ENCODE assay signal across 14 cellular contexts in the genomic region with DNA sequence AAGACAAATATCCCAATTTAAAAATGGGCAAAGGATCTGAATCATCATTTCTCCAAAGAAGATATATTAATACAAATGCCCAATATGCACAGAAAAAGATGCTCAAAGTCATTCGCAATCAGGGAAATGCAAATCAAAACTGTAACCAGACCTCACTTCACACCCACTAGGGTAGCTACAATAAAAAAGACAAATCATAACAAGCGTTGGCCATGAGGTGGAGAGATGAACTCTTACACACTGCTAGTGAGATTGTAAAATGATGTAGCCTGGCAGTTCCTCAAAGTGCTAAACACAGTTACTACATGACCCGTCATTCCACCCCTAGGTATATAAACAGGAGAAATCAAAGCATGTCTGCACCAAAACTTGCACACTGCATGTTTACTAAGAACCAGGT. TPM values are rescaled to one million over a fixed set of nuclear protein-coding genes. Genes with fewer than 3 reads are reported as not detected.
A peak's percentile ranks its signal among the peaks of the same experiment; 100 is the strongest.
DNase-seq lines count a peak whose midpoint lies in the region; TF ChIP-seq lines count a peak whose summit lies in the region.
"Had no signal": no experiment of that assay in that cellular context is flagged by ENCODE, and none has a peak within 500 bp of the region (broad histone marks: within the 10 kb centered on the region; RNA-seq: fewer than 3 reads in every experiment).

No MANE protein-coding gene starts in this region.

- H3K9ac ChIP-seq in smooth muscle cell (ENCODE audit: low read depth) = no peak overlapping the region
- H3K9ac ChIP-seq: BLaER1 had no signal

- H3K9me3 ChIP-seq in HAP-1 (peaks cover 21% of the 10 kb centered on the region), PC-9 (ENCODE audit: insufficient read depth, low read depth) (no peaks in the 10 kb centered on the region), smooth muscle cell (replicated peaks; ENCODE audit: low read depth) (no peaks in the 10 kb centered on the region), hepatocyte (ENCODE audit: low read depth) (no peaks in the 10 kb centered on the region)
- H3K9me3 ChIP-seq: Caco-2 had no signal

- H3F3A ChIP-seq in PC-9 (ENCODE audit: insufficient read depth, low read depth) (peaks cover 74% of the 10 kb centered on the region), smooth muscle cell (ENCODE audit: low read depth) (peaks cover 35% of the 10 kb centered on the region)

- H3K4me2 ChIP-seq in PC-9 (peak overlapping the region; percentile 66), smooth muscle cell (no peak overlapping the region), hepatocyte (no peak overlapping the region)
- H3K4me2 ChIP-seq: BLaER1 had no signal

- DNase-seq in HAP-1 (ENCODE audit: low spot score in 2 of 2) (peak; percentile 47 to 86), PC-9 (peak in 1 of 2 experiments; percentile 78), epithelial cell of prostate (ENCODE audit: low read depth, low spot score) (no peak), smooth muscle cell (lab: John Stamatoyannopoulos, UW; ENCODE audit: unreplicated experiment) (no peak), GDM1 (lab: John Stamatoyannopoulos, UW) (no peak), hepatocyte (ENCODE audit: low spot score) (no peak)
- no peak for DNase-seq in activated naive CD4-positive, alpha-beta T cell treated with Interleukin-2 at 50 U/mL for 16 hours
- DNase-seq: 8988T; AML-193; Caco-2; CD8-positive, alpha-beta memory T cell; DMS53 had no signal

- 84% methylated on average over 3 of the region's 3 CpGs for WGBS in smooth muscle cell (ENCODE audit: low lambda C conversion rate)
- WGBS in hepatocyte (ENCODE audit: low lambda C conversion rate, missing lambda C conversion rate) = 96% methylated on average over 3 of the region's 3 CpGs

- H3K27ac ChIP-seq in PC-9 (peak overlapping the region; percentile 89), epithelial cell of prostate (peak overlapping the region; percentile 31), smooth muscle cell (ENCODE audit: low read depth) (peak overlapping the region; percentile 96), hepatocyte (no peak overlapping the region)
- H3K27ac ChIP-seq: BLaER1 had no signal

- H3K4me1 ChIP-seq in HAP-1 (peaks cover 52% of the 10 kb centered on the region), PC-9 (replicated peaks; ENCODE audit: insufficient read depth) (peaks cover 75% of the 10 kb centered on the region), smooth muscle cell (ENCODE audit: low read depth) (peaks cover 22% of the 10 kb centered on the region), hepatocyte (ENCODE audit: insufficient read depth) (peaks cover 15% of the 10 kb centered on the region)
- H3K4me1 ChIP-seq: Caco-2 had no signal

- no TSS peak for BruUV-seq in PC-9 (replicated peaks; lab: Mats Ljungman, UMichigan)

- H3K79me2 ChIP-seq in PC-9 (ENCODE audit: low read depth) = peaks cover 93% of the 10 kb centered on the region
- H3K79me2 ChIP-seq in smooth muscle cell (ENCODE audit: low read depth) = peaks cover 94% of the 10 kb centered on the region
- H3K79me2 ChIP-seq in hepatocyte = peaks cover 95% of the 10 kb centered on the region

- H2AFZ ChIP-seq in PC-9 (peak overlapping the region; percentile 13; the same call in 1 of the 2 replicates), smooth muscle cell (ENCODE audit: low read depth) (no peak overlapping the region), hepatocyte (no peak overlapping the region)

- intact Hi-C loops in PC-9 (cut with micrococcal nuclease; ENCODE audit: unreplicated experiment) = loop anchor here (1.0 to 2.0 kb wide), 3 partner anchors 16 to 40 kb away; a partner anchor contains a TSS

- peaks cover 5% of the 10 kb centered on the region for H3K36me3 ChIP-seq in HAP-1 (replicated peaks)
- H3K36me3 ChIP-seq in PC-9 (ENCODE audit: low read depth) = no peaks in the 10 kb centered on the region
- H3K36me3 ChIP-seq in smooth muscle cell (ENCODE audit: low read depth) = no peaks in the 10 kb centered on the region
- H3K36me3 ChIP-seq in hepatocyte (replicated peaks; ENCODE audit: insufficient read depth, low read depth) = no peaks in the 10 kb centered on the region
- H3K36me3 ChIP-seq: BLaER1 had no signal

- TF ChIP-seq CTCF in PC-9 (conservative IDR thresholded peaks at IDR 0.05) = no peak; the same call in 1 of the 2 replicates
- no peak for TF ChIP-seq CTCF in smooth muscle cell (IDR thresholded peaks at IDR 0.05; ENCODE audit: borderline replicate concordance, insufficient read depth, poor library complexity, severe bottlenecking)
- no peak for TF ChIP-seq CTCF in hepatocyte (IDR thresholded peaks at IDR 0.05; ENCODE audit: poor library complexity)

- H4K20me1 ChIP-seq in PC-9 (ENCODE audit: insufficient read depth) = peaks cover 11% of the 10 kb centered on the region; the same call in 1 of the 2 replicates
- peaks cover 65% of the 10 kb centered on the region for H4K20me1 ChIP-seq in smooth muscle cell (ENCODE audit: low read depth)
- peaks cover 92% of the 10 kb centered on the region for H4K20me1 ChIP-seq in hepatocyte (ENCODE audit: insufficient read depth, poor library complexity, severe bottlenecking)
- H4K20me1 ChIP-seq: BLaER1 had no signal

- H3K27me3 ChIP-seq in HAP-1 (ENCODE audit: low read depth) (no peaks in the 10 kb centered on the region), PC-9 (ENCODE audit: insufficient read depth, low read depth) (no peaks in the 10 kb centered on the region), smooth muscle cell (ENCODE audit: low read depth) (no peaks in the 10 kb centered on the region), hepatocyte (no peaks in the 10 kb centered on the region)
- H3K27me3 ChIP-seq: BLaER1 had no signal

- POLR2A ChIA-PET in PC-9 (lab: Charles Lee; ENCODE audit: unreplicated experiment) = interaction anchor here (0.6 kb wide), 1 partner anchor 30 kb away, joined by 5 read pairs; no protein-coding TSS in a partner anchor

- H3K4me3 ChIP-seq in HAP-1 (no peak overlapping the region), PC-9 (peak overlapping the region; percentile 30; the same call in 1 of the 2 replicates), smooth muscle cell (no peak overlapping the region), hepatocyte (no peak overlapping the region)
- H3K4me3 ChIP-seq: BLaER1 had no signal

- in situ Hi-C loops in HAP-1 (cut with MboI; ENCODE audit: low sequenced_read_pairs) = no loop called here

- no peaks in the 10 kb centered on the region for H3K9me2 ChIP-seq in PC-9 (ENCODE audit: insufficient read depth)
- H3K9me2 ChIP-seq in hepatocyte (replicated peaks; ENCODE audit: insufficient read depth) = no peaks in the 10 kb centered on the region

- CTCF ChIA-PET in PC-9 (lab: Charles Lee) = interaction anchor here (0.7 kb wide), 1 partner anchor 73 kb away, joined by 4 read pairs; no protein-coding TSS in a partner anchor

RNA-seq across cellular contexts. Expression of a gene that starts 30.4 kb away (rescaled TPM):
- total RNA-seq in PC-9 (2021) (203 and 209 TPM in 2 replicates), smooth muscle cell (56.6 and 71.2 TPM in 2 replicates), hepatocyte (41.7 and 60.6 TPM in 2 replicates)
- polyA plus RNA-seq in smooth muscle cell (11.3 and 14.4 TPM in 2 replicates), hepatocyte (9.4 and 10.2 TPM in 2 replicates)

RNA-seq across cellular contexts. Expression of a gene that starts 57.0 kb away (rescaled TPM):
- total RNA-seq in PC-9 (2021) (0.52 and 0.78 TPM in 2 replicates), smooth muscle cell (not detected in 2 replicates), hepatocyte (not detected in 2 replicates)
- polyA plus RNA-seq in smooth muscle cell (not detected in 2 replicates), hepatocyte (0.21 TPM in 1 of 2 replicates, not detected in the other)
- total RNA-seq: Caco-2; CD8-positive, alpha-beta memory T cell; H4 had no signal
- polyA plus RNA-seq: CD8-positive, alpha-beta memory T cell had no signal

Comparison
In these comparisons a context has a peak if more than half of its experiments do, and no peak if none do; other contexts are left out.
1. DNase-seq: peak in HAP-1 (2 of 2); none in epithelial cell of prostate (single experiment), smooth muscle cell (single experiment), activated naive CD4-positive, alpha-beta T cell treated with Interleukin-2 at 50 U/mL for 16 hours (single experiment), GDM1 (single experiment) and hepatocyte (single experiment).